ENCODE assay signal across 8 cellular contexts in the genomic region with DNA sequence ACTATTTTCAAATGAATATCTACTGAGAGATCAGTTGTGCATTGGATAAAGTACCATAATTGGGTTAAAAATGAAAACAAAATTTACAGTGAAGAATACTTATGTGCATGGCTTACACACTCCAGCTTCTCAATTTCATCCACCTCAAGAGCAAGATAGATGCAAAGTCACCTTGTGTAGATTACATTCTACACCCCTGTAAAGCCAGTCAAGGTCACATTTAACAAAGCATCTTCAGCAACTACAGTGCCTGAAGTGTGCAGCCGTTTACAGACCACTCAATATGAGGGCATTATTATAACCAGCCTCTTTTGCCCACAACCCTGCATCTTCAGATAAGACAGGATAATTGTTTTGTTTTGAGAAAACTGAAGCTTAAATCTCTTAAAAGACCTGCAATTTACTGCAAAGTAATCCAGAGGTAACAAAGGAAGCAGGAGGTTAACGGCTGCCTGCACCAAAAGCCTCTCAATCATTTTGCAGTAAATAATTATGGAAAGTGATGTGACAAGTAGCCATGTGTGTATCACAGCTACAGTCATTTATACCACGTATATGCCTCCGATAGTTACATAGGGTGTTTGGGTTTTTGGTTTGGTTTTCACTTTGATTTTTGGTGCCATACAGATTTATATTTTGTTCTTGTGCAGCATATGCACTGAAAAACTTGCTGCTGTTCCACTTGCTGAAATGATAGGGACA. TPM values are rescaled to one million over a fixed set of nuclear protein-coding genes. Genes with fewer than 3 reads are reported as not detected.
DNase-seq lines count a peak whose midpoint lies in the region; ATAC-seq, FAIRE-seq and TF ChIP-seq lines count a peak whose summit lies in the region.

No MANE protein-coding gene starts in this region.

- CTCF ChIA-PET in MCF 10A (lab: Yijun Ruan, JAX), result interaction anchor here (0.5 to 3.8 kb wide), 6 partner anchors 13 to 256 kb away, joined by 4 to 23 read pairs (median 4); no protein-coding TSS in a partner anchor

- H3K9me3 Mint-ChIP-seq in MCF 10A (ENCODE audit: unreplicated experiment), result no peaks in the 10 kb centered on the region

- in situ Hi-C loops in KBM-7 (cut with MboI; ENCODE audit: low pct_unique_long_range_greater_than_20kb, low sequenced_read_pairs), result no loop called here

- H3K36me3 Mint-ChIP-seq in MCF 10A (ENCODE audit: insufficient read depth, unreplicated experiment), result peaks cover 45% of the 10 kb centered on the region

- peaks cover 47% of the 10 kb centered on the region for H3K4me1 ChIP-seq in neuron (ENCODE audit: insufficient read depth, low read length)

- DNase-seq in D721Med (ENCODE audit: insufficient read length, low spot score), result no peak
- peak; percentile 23 for DNase-seq in KBM-7
- DNase-seq in MCF 10A (ENCODE audit: unreplicated experiment), result no peak
- no peak for DNase-seq in MG63
- DNase-seq in AML-193 (lab: John Stamatoyannopoulos, UW), result no peak

- ATAC-seq in HG03439 (IDR thresholded peaks at IDR 0.05; ENCODE audit: unreplicated experiment), result no peak
- no peak for ATAC-seq in HG03159 (IDR thresholded peaks at IDR 0.05; ENCODE audit: unreplicated experiment)

- no TSS peak for BruUV-seq in MCF 10A (replicated peaks; lab: Mats Ljungman, UMichigan)

- H3K27me3 ChIP-seq in neuron (ENCODE audit: insufficient read depth, low read length), result no peaks in the 10 kb centered on the region
- H3K27me3 ChIP-seq in MG63, result no peaks in the 10 kb centered on the region

- H3K9me3 ChIP-seq in neuron (ENCODE audit: low read length), result no peaks in the 10 kb centered on the region
- H3K9me3 ChIP-seq in MG63, result no peaks in the 10 kb centered on the region

- H3K4me1 Mint-ChIP-seq in MCF 10A (ENCODE audit: insufficient read depth, unreplicated experiment), result peaks cover 29% of the 10 kb centered on the region

- H3K4me3 Mint-ChIP-seq in MCF 10A (ENCODE audit: unreplicated experiment), result peak overlapping the region; percentile 93

- intact Hi-C loops in MCF 10A (cut with micrococcal nuclease), result loop anchor here (10.0 kb wide), 2 partner anchors 104 to 254 kb away; no protein-coding TSS in a partner anchor

- H2AFZ ChIP-seq in neuron (ENCODE audit: low read depth, low read length), result no peak overlapping the region

- H3K4me3 ChIP-seq in neuron (ENCODE audit: low read length) (peak overlapping the region; percentile 87), MG63 (no peak overlapping the region)

- FAIRE-seq in D721Med (lab: Jason Lieb, UNC), result peak; percentile 64

- TF ChIP-seq CTCF in D721Med (IDR thresholded peaks at IDR 0.05; ENCODE audit: insufficient read depth, missing control alignments), result no peak
- no peak for TF ChIP-seq CTCF in MCF 10A (IDR thresholded peaks at IDR 0.05; ENCODE audit: unreplicated experiment)

- peak overlapping the region; percentile 27 for H3K27ac Mint-ChIP-seq in MCF 10A (ENCODE audit: low read depth, unreplicated experiment)

- H3K36me3 ChIP-seq in neuron (ENCODE audit: insufficient read depth, low read length), result peaks cover 30% of the 10 kb centered on the region
- peaks cover 65% of the 10 kb centered on the region for H3K36me3 ChIP-seq in MG63

- no peaks in the 10 kb centered on the region for H3K27me3 Mint-ChIP-seq in MCF 10A (ENCODE audit: insufficient read depth, unreplicated experiment)

- POLR2A ChIA-PET in MCF 10A (lab: Yijun Ruan, JAX), result interaction anchor here (0.6 to 6.9 kb wide), 10 partner anchors 13 to 298 kb away, joined by 3 to 153 read pairs (median 22); a partner anchor contains a TSS

RNA-seq across cellular contexts. Expression of a gene that starts 4.9 kb away (rescaled TPM):
- 21.3 and 27.9 TPM in 2 replicates for total RNA-seq in MCF 10A (2022)
- 12.0 and 18.0 TPM in 2 replicates for total RNA-seq in MG63 (2014; rRNA removed; shearing (Covaris generic); ENCODE audit: low replicate concordance)

RNA-seq across cellular contexts. Expression of a gene that starts 32.6 kb away (rescaled TPM):
- total RNA-seq in MCF 10A (2022), result 138 and 139 TPM in 2 replicates
- total RNA-seq in MG63 (2014; rRNA removed; shearing (Covaris generic); ENCODE audit: low replicate concordance), result 352 and 425 TPM in 2 replicates
